7 cellular contexts compared by ENCODE assay signal in genomic region chr1:232005300-232005699, GRCh38.
"Had no signal": no experiment of that assay in that cellular context is flagged by ENCODE, and none has a peak within 500 bp of the region (broad histone marks: within the 10 kb centered on the region; RNA-seq: fewer than 3 reads in every experiment).

No MANE protein-coding gene starts in this region.

- FAIRE-seq: G401.6, GM12891, GM12892, GM18507, GM19239 had no signal

- DNase-seq: GDM1, GF-D8 had no signal
